19 cellular contexts compared by ENCODE assay signal in the genomic region with DNA sequence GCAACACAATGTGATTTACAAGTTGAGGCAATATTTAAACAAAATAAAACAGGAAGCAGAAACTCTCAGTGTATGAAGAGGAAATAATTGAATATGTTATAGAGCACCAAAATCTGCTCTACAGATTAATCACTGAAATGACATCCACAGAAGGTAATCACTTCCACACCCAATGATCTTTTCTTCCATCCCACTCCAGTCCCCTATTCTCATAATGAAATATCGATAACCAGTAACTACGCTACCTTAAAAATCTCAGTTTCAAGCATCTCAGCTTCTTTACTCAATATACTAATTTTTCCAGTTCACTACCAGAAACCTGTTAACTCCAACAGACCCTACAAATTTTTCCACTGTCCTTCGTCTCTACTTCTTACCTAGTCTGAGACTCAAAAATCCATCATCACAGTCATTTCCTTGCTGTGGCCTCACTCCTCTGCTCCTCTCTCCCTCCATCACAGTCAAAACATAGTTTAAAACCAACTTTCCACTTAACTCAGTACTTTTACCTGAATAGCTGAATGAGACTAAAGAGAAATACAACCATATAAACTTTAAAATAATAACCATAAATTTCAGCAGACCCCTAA.
DNase-seq lines count a peak whose midpoint lies in the region; ATAC-seq and TF ChIP-seq lines count a peak whose summit lies in the region.
"Had no signal": no experiment of that assay in that cellular context is flagged by ENCODE, and none has a peak within 500 bp of the region (broad histone marks: within the 10 kb centered on the region; RNA-seq: fewer than 3 reads in every experiment).

No MANE protein-coding gene starts in this region.

- H3K9me3 ChIP-seq in CD4-positive, alpha-beta T cell (ENCODE audit: control insufficient read depth, low read length) = no peaks in the 10 kb centered on the region
- H3K9me3 ChIP-seq: A549 had no signal

- H3K27me3 Mint-ChIP-seq in activated T-cell treated with anti-CD3 and anti-CD28 coated beads, Interleukin-2, amount 50 U/mL, for 72 hours (ENCODE audit: low read depth) = no peaks in the 10 kb centered on the region
- no peaks in the 10 kb centered on the region for H3K27me3 Mint-ChIP-seq in CD4-positive, alpha-beta T cell
- H3K27me3 Mint-ChIP-seq in activated T-helper 17 cell treated with anti-CD3 and anti-CD28 coated beads, Interleukin-2, amount 50 U/mL, for 72 hours = no peaks in the 10 kb centered on the region
- no peaks in the 10 kb centered on the region for H3K27me3 Mint-ChIP-seq in naive B cell

- CTCF ChIA-PET in CD4-positive, alpha-beta T cell (lab: Charles Lee) = no interaction called here

- H3K27ac Mint-ChIP-seq in activated T-cell treated with anti-CD3 and anti-CD28 coated beads, Interleukin-2, amount 50 U/mL, for 72 hours = peak overlapping the region; percentile 68
- peak overlapping the region; percentile 15 for H3K27ac Mint-ChIP-seq in CD4-positive, alpha-beta T cell
- H3K27ac Mint-ChIP-seq in activated T-helper 17 cell treated with anti-CD3 and anti-CD28 coated beads, Interleukin-2, amount 50 U/mL, for 72 hours = peak overlapping the region; percentile 81
- peak overlapping the region in 5 of 6 donors; percentile 64 to 86 (median 75) for H3K27ac Mint-ChIP-seq in naive B cell
- H3K27ac Mint-ChIP-seq: HFFc6 had no signal

- no peaks in the 10 kb centered on the region for H3K36me3 Mint-ChIP-seq in activated T-cell treated with anti-CD3 and anti-CD28 coated beads, Interleukin-2, amount 50 U/mL, for 72 hours (ENCODE audit: insufficient read depth in 2 of 2)
- peaks cover 20% of the 10 kb centered on the region for H3K36me3 Mint-ChIP-seq in CD4-positive, alpha-beta T cell (ENCODE audit: low read depth)
- peaks cover 25% of the 10 kb centered on the region for H3K36me3 Mint-ChIP-seq in activated T-helper 17 cell treated with anti-CD3 and anti-CD28 coated beads, Interleukin-2, amount 50 U/mL, for 72 hours (ENCODE audit: low read depth)
- H3K36me3 Mint-ChIP-seq in naive B cell = peaks cover 0 to 10% of the 10 kb centered on the region in 2 donors

- no peaks in the 10 kb centered on the region for H3K27me3 ChIP-seq in CD4-positive, alpha-beta T cell (ENCODE audit: control insufficient read depth, insufficient read depth, low read length)

- peaks cover 37% of the 10 kb centered on the region for H3K4me1 Mint-ChIP-seq in activated T-cell treated with anti-CD3 and anti-CD28 coated beads, Interleukin-2, amount 50 U/mL, for 72 hours (ENCODE audit: low read depth)
- peaks cover 50% of the 10 kb centered on the region for H3K4me1 Mint-ChIP-seq in CD4-positive, alpha-beta T cell (ENCODE audit: low read depth)
- H3K4me1 Mint-ChIP-seq in activated T-helper 17 cell treated with anti-CD3 and anti-CD28 coated beads, Interleukin-2, amount 50 U/mL, for 72 hours = peaks cover 29% of the 10 kb centered on the region
- H3K4me1 Mint-ChIP-seq in naive B cell = peaks cover 28 to 39% (median 34%) of the 10 kb centered on the region in 3 donors

- intact Hi-C loops in CD4-positive, alpha-beta T cell (cut with DNase I, micrococcal nuclease) = no loop called here

- H3K27ac ChIP-seq in CD4-positive, alpha-beta T cell (ENCODE audit: low read depth, low read length) = no peak overlapping the region
- H3K27ac ChIP-seq: A549, HL-60, KMS-11 had no signal

- POLR2A ChIA-PET in CD4-positive, alpha-beta T cell (lab: Charles Lee) = no interaction called here

- H3K9me3 Mint-ChIP-seq in activated T-cell treated with anti-CD3 and anti-CD28 coated beads, Interleukin-2, amount 50 U/mL, for 72 hours = no peaks in the 10 kb centered on the region
- no peaks in the 10 kb centered on the region for H3K9me3 Mint-ChIP-seq in CD4-positive, alpha-beta T cell
- H3K9me3 Mint-ChIP-seq in activated T-helper 17 cell treated with anti-CD3 and anti-CD28 coated beads, Interleukin-2, amount 50 U/mL, for 72 hours = no peaks in the 10 kb centered on the region
- no peaks in the 10 kb centered on the region for H3K9me3 Mint-ChIP-seq in naive B cell
- H3K9me3 Mint-ChIP-seq: HFFc6 had no signal

- TF ChIP-seq CTCF in CD4-positive, alpha-beta T cell (IDR thresholded peaks at IDR 0.05) = no peak

- peak overlapping the region in 1 of 2 donors; percentile 41 for H3K4me3 Mint-ChIP-seq in activated T-cell treated with anti-CD3 and anti-CD28 coated beads, Interleukin-2, amount 50 U/mL, for 72 hours
- H3K4me3 Mint-ChIP-seq in CD4-positive, alpha-beta T cell = no peak overlapping the region
- peak overlapping the region; percentile 52 for H3K4me3 Mint-ChIP-seq in activated T-helper 17 cell treated with anti-CD3 and anti-CD28 coated beads, Interleukin-2, amount 50 U/mL, for 72 hours
- peak overlapping the region in 1 of 8 donors; percentile 25 for H3K4me3 Mint-ChIP-seq in naive B cell
- H3K4me3 Mint-ChIP-seq: HFFc6 had no signal

- peak; percentile 40 to 65 for ATAC-seq in activated T-cell treated with anti-CD3 and anti-CD28 coated beads, Interleukin-2, amount 50 U/mL, for 72 hours (replicated peaks in 1 of 2)
- no peak for ATAC-seq in CD4-positive, alpha-beta T cell (ENCODE audit: poor library complexity)
- peak; percentile 73 for ATAC-seq in activated T-helper 17 cell treated with anti-CD3 and anti-CD28 coated beads, Interleukin-2, amount 50 U/mL, for 72 hours (replicated peaks)
- ATAC-seq in naive B cell (ENCODE audit: low read depth in 2 of 2) (peak in 1 of 2 donors; percentile 28), HG02588 (IDR thresholded peaks at IDR 0.05; ENCODE audit: unreplicated experiment) (no peak)
- ATAC-seq: A549 had no signal

- DNase-seq in activated T-cell treated with anti-CD3 and anti-CD28 coated beads, Interleukin-2, amount 50 U/mL, for 72 hours = no peak
- no peak for DNase-seq in activated T-cell treated with anti-CD3 and anti-CD28 coated beads for 4 hours
- no peak for DNase-seq in CD4-positive, alpha-beta T cell
- no peak for DNase-seq in naive B cell
- DNase-seq in germinal center (ENCODE audit: low spot score) = no peak
- DNase-seq: DMS79 treated with DMSO at 0.1 percent for 48 hours, HFFc6, MV-4-11, NCI-H1417, NCI-H187, NCI-H226, NCI-H524, NCI-H82, SHP77 had no signal

Comparison
In these comparisons a context has a peak if more than half of its experiments do, and no peak if none do; other contexts are left out.
1. ATAC-seq: peak in activated T-cell treated with anti-CD3 and anti-CD28 coated beads, Interleukin-2, amount 50 U/mL, for 72 hours (2 of 2) and activated T-helper 17 cell treated with anti-CD3 and anti-CD28 coated beads, Interleukin-2, amount 50 U/mL, for 72 hours (single experiment); none in CD4-positive, alpha-beta T cell (single experiment) and HG02588 (single experiment).
2. H3K27ac Mint-ChIP-seq: peak in every context shown above with its lines; median percentile 81 in activated T-helper 17 cell treated with anti-CD3 and anti-CD28 coated beads, Interleukin-2, amount 50 U/mL, for 72 hours; 75 in naive B cell; 68 in activated T-cell treated with anti-CD3 and anti-CD28 coated beads, Interleukin-2, amount 50 U/mL, for 72 hours; 15 in CD4-positive, alpha-beta T cell.